ENCODE assay signal across 16 cellular contexts in the genomic region with DNA sequence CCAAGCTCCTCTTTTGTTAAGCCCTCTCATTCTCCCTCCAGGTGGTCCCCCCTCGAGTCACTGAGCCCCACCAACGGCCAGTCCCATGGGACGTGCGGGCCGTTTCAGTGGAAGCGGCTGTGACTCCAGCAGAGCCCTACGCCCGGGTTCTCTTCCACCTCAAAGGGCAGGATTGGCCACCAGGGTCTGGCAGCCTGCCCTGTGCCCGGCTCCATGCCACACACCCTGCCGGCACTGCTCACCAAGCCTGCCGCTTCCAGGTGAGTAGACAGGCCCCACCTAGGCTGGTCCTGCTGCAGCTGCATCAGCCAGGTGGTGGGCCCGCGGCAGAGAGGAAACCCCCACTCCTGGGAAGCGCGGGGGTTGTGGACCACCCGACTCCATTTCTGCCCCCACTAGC. TPM values are rescaled to one million over a fixed set of nuclear protein-coding genes. Genes with fewer than 3 reads are reported as not detected.
DNase-seq lines count a peak whose midpoint lies in the region; ATAC-seq and TF ChIP-seq lines count a peak whose summit lies in the region.
"Had no signal": no experiment of that assay in that cellular context is flagged by ENCODE, and none has a peak within 500 bp of the region (broad histone marks: within the 10 kb centered on the region; RNA-seq: fewer than 3 reads in every experiment).

No MANE protein-coding gene starts in this region.

- H3K4me3 ChIP-seq in AG04450 (ENCODE audit: low read depth, low read length) (no peak overlapping the region), BLaER1 (no peak overlapping the region)
- H3K4me3 ChIP-seq: A549, GM12878 had no signal

- H3K36me3 Mint-ChIP-seq in glutamatergic neuron (ENCODE audit: unreplicated experiment) = peaks cover 8% of the 10 kb centered on the region
- H3K36me3 Mint-ChIP-seq in stimulated activated memory B cell treated with anti-CD40 and anti-IgM and Interleukin-4, amounts not matched to agents 10 μg/mL and 1 μg/mL and 100 μg/mL, for 72 hours = peaks cover 7% of the 10 kb centered on the region

- CTCF ChIA-PET in AG04450 (lab: Charles Lee) = interaction anchor here (1.0 to 1.6 kb wide), 3 partner anchors 13 to 96 kb away, joined by 3 to 4 read pairs (median 4); no protein-coding TSS in a partner anchor

- H3K4me2 ChIP-seq in BLaER1 = peak overlapping the region; percentile 51
- H3K4me2 ChIP-seq: A549 had no signal

- no peak for ATAC-seq in stimulated activated memory B cell treated with anti-CD40 and anti-IgM and Interleukin-4, amounts not matched to agents 10 μg/mL and 1 μg/mL and 100 μg/mL, for 72 hours
- no peak for ATAC-seq in stimulated activated naive CD8-positive, alpha-beta T cell treated with anti-CD3 and anti-CD28 coated beads, Interleukin-15, amount 100 ng/mL, for 72 hours
- ATAC-seq: A549, GM12878 had no signal

- no peak overlapping the region for H3K9ac ChIP-seq in BLaER1

- H3K27me3 Mint-ChIP-seq in glutamatergic neuron (ENCODE audit: unreplicated experiment) = peaks cover 9% of the 10 kb centered on the region
- no peaks in the 10 kb centered on the region for H3K27me3 Mint-ChIP-seq in stimulated activated memory B cell treated with anti-CD40 and anti-IgM and Interleukin-4, amounts not matched to agents 10 μg/mL and 1 μg/mL and 100 μg/mL, for 72 hours
- peaks cover 38% of the 10 kb centered on the region for H3K27me3 Mint-ChIP-seq in stimulated activated naive CD8-positive, alpha-beta T cell treated with anti-CD3 and anti-CD28 coated beads, Interleukin-15, amount 100 ng/mL, for 72 hours

- peaks cover 55% of the 10 kb centered on the region for H3K36me3 ChIP-seq in BLaER1

- H3K27ac ChIP-seq in AG04450 (ENCODE audit: low read depth, low read length) (peak overlapping the region; percentile 21), BLaER1 (no peak overlapping the region)
- H3K27ac ChIP-seq: A549, HL-60 had no signal

- POLR2A ChIA-PET in AG04450 (lab: Yijun Ruan, JAX) = no interaction called here

- peaks cover 20% of the 10 kb centered on the region for H3K4me1 Mint-ChIP-seq in glutamatergic neuron (ENCODE audit: low read depth, unreplicated experiment)
- peaks cover 72% of the 10 kb centered on the region for H3K4me1 Mint-ChIP-seq in stimulated activated memory B cell treated with anti-CD40 and anti-IgM and Interleukin-4, amounts not matched to agents 10 μg/mL and 1 μg/mL and 100 μg/mL, for 72 hours
- H3K4me1 Mint-ChIP-seq in stimulated activated naive CD8-positive, alpha-beta T cell treated with anti-CD3 and anti-CD28 coated beads, Interleukin-15, amount 100 ng/mL, for 72 hours = peaks cover 21% of the 10 kb centered on the region

- H3K27me3 ChIP-seq in AG04450 (ENCODE audit: control insufficient read depth, insufficient read depth, low read length) (no peaks in the 10 kb centered on the region), BLaER1 (peaks cover 36% of the 10 kb centered on the region)

- H3K9me3 Mint-ChIP-seq in glutamatergic neuron (ENCODE audit: unreplicated experiment) = peaks cover 10% of the 10 kb centered on the region
- H3K9me3 Mint-ChIP-seq in stimulated activated memory B cell treated with anti-CD40 and anti-IgM and Interleukin-4, amounts not matched to agents 10 μg/mL and 1 μg/mL and 100 μg/mL, for 72 hours = no peaks in the 10 kb centered on the region
- H3K9me3 Mint-ChIP-seq in stimulated activated naive CD8-positive, alpha-beta T cell treated with anti-CD3 and anti-CD28 coated beads, Interleukin-15, amount 100 ng/mL, for 72 hours = no peaks in the 10 kb centered on the region
- H3K9me3 Mint-ChIP-seq: CD4-positive, CD25-positive, alpha-beta regulatory T cell; HFFc6 had no signal

- peak overlapping the region; percentile 46 for H3K4me3 Mint-ChIP-seq in glutamatergic neuron (ENCODE audit: unreplicated experiment)
- H3K4me3 Mint-ChIP-seq in stimulated activated memory B cell treated with anti-CD40 and anti-IgM and Interleukin-4, amounts not matched to agents 10 μg/mL and 1 μg/mL and 100 μg/mL, for 72 hours = no peak overlapping the region
- H3K4me3 Mint-ChIP-seq in stimulated activated naive CD8-positive, alpha-beta T cell treated with anti-CD3 and anti-CD28 coated beads, Interleukin-15, amount 100 ng/mL, for 72 hours = no peak overlapping the region
- H3K4me3 Mint-ChIP-seq: HFFc6 had no signal

- TF ChIP-seq CTCF in AG04450 (IDR thresholded peaks at IDR 0.05; ENCODE audit: low read depth, low read length) (no peak), glutamatergic neuron (IDR thresholded peaks at IDR 0.05; ENCODE audit: partially characterized antibody, unreplicated experiment) (no peak)

- H3K27ac Mint-ChIP-seq in glutamatergic neuron (ENCODE audit: unreplicated experiment) = no peak overlapping the region
- H3K27ac Mint-ChIP-seq in stimulated activated memory B cell treated with anti-CD40 and anti-IgM and Interleukin-4, amounts not matched to agents 10 μg/mL and 1 μg/mL and 100 μg/mL, for 72 hours = peak overlapping the region; percentile 76
- no peak overlapping the region for H3K27ac Mint-ChIP-seq in stimulated activated naive CD8-positive, alpha-beta T cell treated with anti-CD3 and anti-CD28 coated beads, Interleukin-15, amount 100 ng/mL, for 72 hours
- H3K27ac Mint-ChIP-seq: CD4-positive, CD25-positive, alpha-beta regulatory T cell; HFFc6 had no signal

- peaks cover 63% of the 10 kb centered on the region for H3K4me1 ChIP-seq in BLaER1

- no peak for DNase-seq in AG04450 (ENCODE audit: low read depth, low spot score)
- no peak for DNase-seq in glutamatergic neuron
- DNase-seq in stimulated activated naive CD8-positive, alpha-beta T cell treated with anti-CD3 and anti-CD28 coated beads, Interleukin-15, amount 100 ng/mL, for 72 hours = no peak
- DNase-seq in NCI-H446 (lab: John Stamatoyannopoulos, UW) = no peak
- DNase-seq in DMS 273 treated with DMSO at 0.1 percent for 48 hours (lab: John Stamatoyannopoulos, UW) = no peak
- DNase-seq: CD4-positive, CD25-positive, alpha-beta regulatory T cell; HCEC 1CT; HFFc6 had no signal

- H4K20me1 ChIP-seq in BLaER1 = peaks cover 51% of the 10 kb centered on the region

- no peaks in the 10 kb centered on the region; the same call in 1 of the 2 replicates for H3K9me3 ChIP-seq in AG04450 (ENCODE audit: control insufficient read depth, insufficient read depth, low read length)
- H3K9me3 ChIP-seq in BLaER1 = no peaks in the 10 kb centered on the region
- H3K9me3 ChIP-seq: A549 had no signal

RNA-seq across cellular contexts. Expression of a gene that starts 3.3 kb away (rescaled TPM):
- 25.9 and 36.0 TPM in 2 replicates for polyA plus RNA-seq in AG04450 (2011; rRNA removed)
- polyA minus RNA-seq in AG04450 (2011; rRNA and poly(A)+ RNA removed) = 18.9 and 24.2 TPM in 2 replicates
- 664 TPM for total RNA-seq in glutamatergic neuron (ENCODE audit: unreplicated experiment)
- total RNA-seq: CD4-positive, CD25-positive, alpha-beta regulatory T cell had no signal
- polyA plus RNA-seq: CD4-positive, CD25-positive, alpha-beta regulatory T cell had no signal

RNA-seq across cellular contexts. Expression of a gene that starts 13.6 kb away (rescaled TPM):
- 36.2 and 44.5 TPM in 2 replicates for polyA plus RNA-seq in AG04450 (2011; rRNA removed)
- polyA minus RNA-seq in AG04450 (2011; rRNA and poly(A)+ RNA removed) = 23.8 and 24.6 TPM in 2 replicates
- total RNA-seq in glutamatergic neuron (ENCODE audit: unreplicated experiment) = 4.0 TPM

RNA-seq across cellular contexts. Expression of a gene that starts 21.2 kb away (rescaled TPM):
- 25.1 and 33.6 TPM in 2 replicates for polyA plus RNA-seq in AG04450 (2011; rRNA removed)
- 24.1 and 37.6 TPM in 2 replicates for polyA minus RNA-seq in AG04450 (2011; rRNA and poly(A)+ RNA removed)
- 74.4 TPM for total RNA-seq in glutamatergic neuron (ENCODE audit: unreplicated experiment)

RNA-seq across cellular contexts. Expression of a gene that starts 24.4 kb away (rescaled TPM):
- polyA plus RNA-seq in AG04450 (2011; rRNA removed) = 4.8 and 9.1 TPM in 2 replicates
- 16.3 and 19.4 TPM in 2 replicates for polyA minus RNA-seq in AG04450 (2011; rRNA and poly(A)+ RNA removed)
- total RNA-seq in glutamatergic neuron (ENCODE audit: unreplicated experiment) = 4.4 TPM
- total RNA-seq: G401 had no signal
- polyA plus RNA-seq: A549 had no signal

RNA-seq across cellular contexts. Expression of a gene that starts 43.9 kb away (rescaled TPM):
- polyA plus RNA-seq in AG04450 (2011; rRNA removed) = not detected in 2 replicates
- not detected in 2 replicates for polyA minus RNA-seq in AG04450 (2011; rRNA and poly(A)+ RNA removed)
- not detected for total RNA-seq in glutamatergic neuron (ENCODE audit: unreplicated experiment)
- total RNA-seq: G401, H4, HFFc6 had no signal
- polyA plus RNA-seq: BJ had no signal
